8 cellular contexts compared by ENCODE assay signal in genomic region chr1:173714441-173714758, GRCh38. TPM values are rescaled to one million over a fixed set of nuclear protein-coding genes. Genes with fewer than 3 reads are reported as not detected.
DNase-seq lines count a peak whose midpoint lies in the region; ATAC-seq and TF ChIP-seq lines count a peak whose summit lies in the region.

No MANE protein-coding gene starts in this region.

- H3K9me3 ChIP-seq in stomach = no peaks in the 10 kb centered on the region

- H3K36me3 Mint-ChIP-seq in activated CD8-positive, alpha-beta T cell treated with anti-CD3 and anti-CD28 coated beads, Interleukin-2, amount 10 ng/mL, durations not matched to agents 7 days and 5 days (ENCODE audit: low read depth) = peaks cover 18% of the 10 kb centered on the region

- peaks cover 7% of the 10 kb centered on the region for H3K9me3 Mint-ChIP-seq in activated CD8-positive, alpha-beta T cell treated with anti-CD3 and anti-CD28 coated beads, Interleukin-2, amount 10 ng/mL, durations not matched to agents 7 days and 5 days (ENCODE audit: insufficient read depth)

- CTCF ChIA-PET in activated CD8-positive, alpha-beta T cell treated with anti-CD3 and anti-CD28 coated beads, Interleukin-2, amount 10 ng/mL, durations not matched to agents 7 days and 5 days (lab: Charles Lee) = interaction anchor here (0.7 to 5.4 kb wide), 8 partner anchors 8 to 548 kb away, joined by 3 to 38 read pairs (median 4); partner anchors contain the start of genes CENPL, DARS2 and ZBTB37

- POLR2A ChIA-PET in activated CD8-positive, alpha-beta T cell treated with anti-CD3 and anti-CD28 coated beads, Interleukin-2, amount 10 ng/mL, durations not matched to agents 7 days and 5 days (lab: Charles Lee) = interaction anchor here (0.9 to 2.5 kb wide), 8 partner anchors 109 to 1085 kb away, joined by 3 to 28 read pairs (median 6); partner anchors contain the start of genes CENPL, DARS2, GAS5 and PRDX6

- H3K27me3 Mint-ChIP-seq in activated CD8-positive, alpha-beta T cell treated with anti-CD3 and anti-CD28 coated beads, Interleukin-2, amount 10 ng/mL, durations not matched to agents 7 days and 5 days (ENCODE audit: low read depth) = peaks cover 15% of the 10 kb centered on the region

- peaks cover 0 to 33% (median 10%) of the 10 kb centered on the region in 3 donors for H3K27me3 ChIP-seq in stomach

- H3K4me1 ChIP-seq in stomach = peaks cover 4 to 33% (median 23%) of the 10 kb centered on the region in 4 donors

- no peak for TF ChIP-seq POLR2A in stomach (IDR thresholded peaks at IDR 0.05)

- H3K4me3 Mint-ChIP-seq in activated CD8-positive, alpha-beta T cell treated with anti-CD3 and anti-CD28 coated beads, Interleukin-2, amount 10 ng/mL, durations not matched to agents 7 days and 5 days = peak overlapping the region; percentile 90

- no peak for ATAC-seq in activated CD8-positive, alpha-beta T cell treated with anti-CD3 and anti-CD28 coated beads, Interleukin-2, amount 10 ng/mL, durations not matched to agents 7 days and 5 days
- ATAC-seq in GM21723 (IDR thresholded peaks at IDR 0.05; ENCODE audit: unreplicated experiment) = no peak

- intact Hi-C loops in stomach (cut with DNase I; ENCODE audit: low total_unique reads) = loop anchor here (10.0 kb wide), 1 partner anchor 280 kb away; no protein-coding TSS in a partner anchor

- DNase-seq in DMS53 (lab: John Stamatoyannopoulos, UW) = peak; percentile 52
- no peak for DNase-seq in DMS53 treated with DMSO at 0.1 percent for 48 hours (lab: John Stamatoyannopoulos, UW; ENCODE audit: unreplicated experiment)
- no peak for DNase-seq in activated CD8-positive, alpha-beta T cell treated with anti-CD3 and anti-CD28 coated beads, Interleukin-2, amount 10 ng/mL, durations not matched to agents 7 days and 5 days
- no peak for DNase-seq in stomach
- no peak for DNase-seq in ecto neural progenitor cell (ENCODE audit: low spot score)
- DNase-seq in medulla oblongata (ENCODE audit: extremely low spot score) = no peak

- peak overlapping the region; percentile 83 to 94 (median 94) for H3K27ac ChIP-seq in stomach

- TF ChIP-seq CTCF in stomach (IDR thresholded peaks at IDR 0.05) = no peak

- peaks cover 0 to 10% (median 2%) of the 10 kb centered on the region in 4 donors for H3K36me3 ChIP-seq in stomach

- WGBS in stomach, 5 donors = 51 to 68% (median 59%) methylated on average over 3 of the region's 3 CpGs

- peaks cover 24% of the 10 kb centered on the region for H3K4me1 Mint-ChIP-seq in activated CD8-positive, alpha-beta T cell treated with anti-CD3 and anti-CD28 coated beads, Interleukin-2, amount 10 ng/mL, durations not matched to agents 7 days and 5 days (ENCODE audit: low read depth)

- H3K27ac Mint-ChIP-seq in activated CD8-positive, alpha-beta T cell treated with anti-CD3 and anti-CD28 coated beads, Interleukin-2, amount 10 ng/mL, durations not matched to agents 7 days and 5 days = peak overlapping the region; percentile 96

- TF ChIP-seq EP300 in stomach (IDR thresholded peaks at IDR 0.05) = no peak

- H3K4me3 ChIP-seq in iPS-11a (ENCODE audit: low read depth, low read length) (peak overlapping the region; percentile 18), stomach (peak overlapping the region; percentile 63 to 84 (median 74))

RNA-seq across cellular contexts. Expression of gene KLHL20, which starts 0.4 kb away (rescaled TPM):
- total RNA-seq in activated CD8-positive, alpha-beta T cell treated with anti-CD3 and anti-CD28 coated beads, Interleukin-2, amount 10 ng/mL, durations not matched to agents 7 days and 5 days = 10 to 100 TPM; 18.3 to 22.3 TPM
- 10 to 100 TPM in 3 of 5 donors, 1 to 10 TPM in 2; 2.6 to 30.7 (median 10.7) TPM for total RNA-seq in stomach
- polyA plus RNA-seq in stomach = 10 to 100 TPM in 1 of 3 donors, 1 to 10 TPM in 2; 4.6 to 11.0 (median 8.2) TPM

RNA-seq across cellular contexts. Expression of gene ANKRD45, which starts 44.7 kb away (rescaled TPM):
- total RNA-seq in activated CD8-positive, alpha-beta T cell treated with anti-CD3 and anti-CD28 coated beads, Interleukin-2, amount 10 ng/mL, durations not matched to agents 7 days and 5 days = not detected
- not detected for total RNA-seq in stomach
- under 1 TPM in 2 of 3 donors, not detected in 1; 0.15 to 0.19 TPM for polyA plus RNA-seq in stomach
